In the genomic region with DNA sequence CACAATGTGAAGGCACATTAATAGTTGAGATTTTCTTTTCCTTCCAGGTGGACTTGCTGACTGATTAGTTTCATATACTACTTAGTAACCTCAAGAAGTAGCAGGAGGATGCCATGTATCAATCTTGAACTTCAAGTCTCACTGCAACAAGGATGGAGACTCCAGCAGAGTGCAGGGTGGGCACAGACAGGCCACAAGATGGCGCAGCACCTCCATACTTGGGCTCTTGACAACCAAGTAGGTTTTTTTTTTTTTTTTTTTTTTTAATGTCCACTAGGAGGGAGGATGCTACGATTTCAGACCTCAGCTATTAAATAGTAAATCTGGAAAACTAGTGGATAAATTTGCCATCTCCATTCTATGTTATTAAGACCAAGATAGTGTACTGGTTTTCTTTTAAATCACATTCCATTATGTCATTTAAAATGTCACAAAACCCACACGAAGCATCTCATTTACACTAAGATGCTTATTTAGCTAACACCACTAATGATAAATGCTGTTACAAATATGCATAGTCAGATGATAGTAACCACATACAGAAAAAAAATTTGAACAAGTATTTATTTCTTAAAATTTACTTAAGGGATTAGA, we compare ENCODE assay signal across 8 cellular contexts. TPM values are rescaled to one million over a fixed set of nuclear protein-coding genes. Genes with fewer than 3 reads are reported as not detected.
DNase-seq lines count a peak whose midpoint lies in the region; ATAC-seq and TF ChIP-seq lines count a peak whose summit lies in the region.

No MANE protein-coding gene starts in this region.

- no peak overlapping the region for H4K5ac ChIP-seq in mesendoderm (ENCODE audit: low read length)

- no peaks in the 10 kb centered on the region for H3K27me3 ChIP-seq in effector memory CD4-positive, alpha-beta T cell (replicated peaks; ENCODE audit: control insufficient read depth, insufficient read depth, low read length, poor library complexity, severe bottlenecking)
- no peaks in the 10 kb centered on the region for H3K27me3 ChIP-seq in mesendoderm (ENCODE audit: insufficient read depth, low read length, poor library complexity)

- peak; percentile 62 for DNase-seq in GM10248 (ENCODE audit: extremely low spot score)
- peak; percentile 1 for DNase-seq in NCI-H82 treated with DMSO at 0.1 percent for 48 hours (lab: John Stamatoyannopoulos, UW; ENCODE audit: unreplicated experiment)
- DNase-seq in activated CD8-positive, alpha-beta T cell treated with anti-CD3 and anti-CD28 coated beads for 36 hours = peak; percentile 91
- peak; percentile 48 to 66 (median 49) for DNase-seq in effector memory CD4-positive, alpha-beta T cell
- peak; percentile 83 for DNase-seq in mesendoderm
- peak; percentile 42 to 60 for DNase-seq in stimulated activated CD8-positive, alpha-beta memory T cell treated with anti-CD3 and anti-CD28 coated beads, Interleukin-2, amount 100 ng/mL, for 1 hour (ENCODE audit: low read depth in 2 of 2)

- no peaks in the 10 kb centered on the region for H3K79me1 ChIP-seq in mesendoderm (ENCODE audit: low read length)

- H3K4me1 Mint-ChIP-seq in activated CD8-positive, alpha-beta T cell treated with anti-CD3 and anti-CD28 coated beads for 36 hours (ENCODE audit: low read depth) = peaks cover 5% of the 10 kb centered on the region

- H3K27ac ChIP-seq in effector memory CD4-positive, alpha-beta T cell (ENCODE audit: insufficient read depth, low read length, poor library complexity, severe bottlenecking) = no peak overlapping the region
- H3K27ac ChIP-seq in mesendoderm (ENCODE audit: low read depth, low read length) = no peak overlapping the region

- H3K56ac ChIP-seq in mesendoderm (ENCODE audit: low read length) = no peak overlapping the region

- H3K4me1 ChIP-seq in effector memory CD4-positive, alpha-beta T cell (ENCODE audit: control insufficient read depth, insufficient read depth, low read length, poor library complexity, severe bottlenecking) = no peaks in the 10 kb centered on the region
- H3K4me1 ChIP-seq in mesendoderm (ENCODE audit: control insufficient read depth, low read depth, low read length) = no peaks in the 10 kb centered on the region

- H3K4me2 ChIP-seq in mesendoderm (ENCODE audit: low read length) = no peak overlapping the region

- H2BK120ac ChIP-seq in mesendoderm (ENCODE audit: low read depth, low read length) = no peak overlapping the region

- H2BK5ac ChIP-seq in mesendoderm (ENCODE audit: low read length) = no peak overlapping the region

- CTCF ChIA-PET in GM10248 (lab: Yijun Ruan, JAX) = interaction anchor here (0.6 to 4.4 kb wide), 39 partner anchors 9 to 902 kb away, joined by 3 to 65 read pairs (median 4); no protein-coding TSS in a partner anchor
- CTCF ChIA-PET in activated CD8-positive, alpha-beta T cell treated with anti-CD3 and anti-CD28 coated beads for 36 hours (lab: Charles Lee) = interaction anchor here (0.7 to 4.4 kb wide), 43 partner anchors 10 to 902 kb away, joined by 3 to 106 read pairs (median 4); a partner anchor contains a TSS

- peak; percentile 86 for TF ChIP-seq CTCF in GM10248 (IDR thresholded peaks at IDR 0.05; ENCODE audit: control extremely low read depth, extremely low read depth, low read depth, missing control alignments)
- TF ChIP-seq CTCF in activated CD8-positive, alpha-beta T cell treated with anti-CD3 and anti-CD28 coated beads for 36 hours (IDR thresholded peaks at IDR 0.05) = peak; percentile 86

- ATAC-seq in HG03432 (IDR thresholded peaks at IDR 0.05; ENCODE audit: unreplicated experiment) = peak; percentile 59
- ATAC-seq in activated CD8-positive, alpha-beta T cell treated with anti-CD3 and anti-CD28 coated beads for 36 hours = peak; percentile 90
- ATAC-seq in GM18505 (IDR thresholded peaks at IDR 0.05; ENCODE audit: unreplicated experiment) = no peak

- no CpG with 5 or more reads among the region's 3 CpGs for WGBS in mesendoderm (ENCODE audit: extremely low coverage, insufficient coverage, low lambda C conversion rate)

- intact Hi-C loops in activated CD8-positive, alpha-beta T cell treated with anti-CD3 and anti-CD28 coated beads for 36 hours (cut with micrococcal nuclease) = no loop called here

- POLR2A ChIA-PET in GM10248 (lab: Yijun Ruan, JAX) = interaction anchor here (0.6 kb wide), 1 partner anchor 12 kb away, joined by 4 read pairs; no protein-coding TSS in a partner anchor
- POLR2A ChIA-PET in activated CD8-positive, alpha-beta T cell treated with anti-CD3 and anti-CD28 coated beads for 36 hours (lab: Charles Lee) = interaction anchor here (1.1 kb wide), 1 partner anchor 9 kb away, joined by 3 read pairs; no protein-coding TSS in a partner anchor

- no peaks in the 10 kb centered on the region for H3K9me3 Mint-ChIP-seq in activated CD8-positive, alpha-beta T cell treated with anti-CD3 and anti-CD28 coated beads for 36 hours

- H3K79me2 ChIP-seq in mesendoderm (ENCODE audit: control insufficient read depth, insufficient read depth, low read length) = no peaks in the 10 kb centered on the region

- H3K27ac Mint-ChIP-seq in activated CD8-positive, alpha-beta T cell treated with anti-CD3 and anti-CD28 coated beads for 36 hours = peak overlapping the region; percentile 5

- H3K4ac ChIP-seq in mesendoderm (ENCODE audit: low read depth, low read length) = no peak overlapping the region

- H3K27me3 Mint-ChIP-seq in activated CD8-positive, alpha-beta T cell treated with anti-CD3 and anti-CD28 coated beads for 36 hours = no peaks in the 10 kb centered on the region

- H3K9me3 ChIP-seq in effector memory CD4-positive, alpha-beta T cell (ENCODE audit: control insufficient read depth, low read length) = no peaks in the 10 kb centered on the region

- peaks cover 10% of the 10 kb centered on the region for H3K36me3 Mint-ChIP-seq in activated CD8-positive, alpha-beta T cell treated with anti-CD3 and anti-CD28 coated beads for 36 hours (ENCODE audit: low read depth)

- H3K23ac ChIP-seq in mesendoderm (ENCODE audit: low read length) = no peak overlapping the region

- TF ChIP-seq POLR2A in GM18505 (IDR thresholded peaks at IDR 0.05; ENCODE audit: borderline replicate concordance, extremely low read depth, insufficient read depth, insufficient read length) = no peak

- no peak overlapping the region for H3K4me3 ChIP-seq in effector memory CD4-positive, alpha-beta T cell (ENCODE audit: insufficient read depth, low read depth, low read length, poor library complexity, severe bottlenecking)
- no peak overlapping the region for H3K4me3 ChIP-seq in mesendoderm (ENCODE audit: low read length)

- H2BK15ac ChIP-seq in mesendoderm (replicated peaks; ENCODE audit: low read depth) = no peak overlapping the region

- no peak overlapping the region for H3K18ac ChIP-seq in mesendoderm (ENCODE audit: low read length)

- H3K36me3 ChIP-seq in effector memory CD4-positive, alpha-beta T cell (ENCODE audit: control insufficient read depth, insufficient read depth, low read length) = peaks cover 10% of the 10 kb centered on the region
- H3K36me3 ChIP-seq in mesendoderm (ENCODE audit: control insufficient read depth, insufficient read depth, low read length) = no peaks in the 10 kb centered on the region

- no peak overlapping the region for H3K4me3 Mint-ChIP-seq in activated CD8-positive, alpha-beta T cell treated with anti-CD3 and anti-CD28 coated beads for 36 hours

- no peak overlapping the region for H3K9ac ChIP-seq in mesendoderm (ENCODE audit: low read length)

- H2AK5ac ChIP-seq in mesendoderm (ENCODE audit: low read length) = no peak overlapping the region

- H4K8ac ChIP-seq in mesendoderm (ENCODE audit: low read depth, low read length) = no peak overlapping the region

RNA-seq across cellular contexts. Expression of a gene that starts 58.6 kb away (rescaled TPM):
- 10 to 100 TPM; 31.4 to 35.3 TPM for total RNA-seq in activated CD8-positive, alpha-beta T cell treated with anti-CD3 and anti-CD28 coated beads for 36 hours
- 7.6 TPM for polyA plus RNA-seq in mesendoderm (2013, experiment 1 of 2)
- polyA plus RNA-seq in mesendoderm (2013, experiment 2 of 2) = 7.3 TPM

Comparison
In these comparisons a context has a peak if more than half of its experiments do, and no peak if none do; other contexts are left out.
1. DNase-seq: peak in every context shown above with its lines; median percentile 91 in activated CD8-positive, alpha-beta T cell treated with anti-CD3 and anti-CD28 coated beads for 36 hours; 83 in mesendoderm; 62 in GM10248; 51 in stimulated activated CD8-positive, alpha-beta memory T cell treated with anti-CD3 and anti-CD28 coated beads, Interleukin-2, amount 100 ng/mL, for 1 hour; 49 in effector memory CD4-positive, alpha-beta T cell; 1 in NCI-H82 treated with DMSO at 0.1 percent for 48 hours.